In the genomic region with DNA sequence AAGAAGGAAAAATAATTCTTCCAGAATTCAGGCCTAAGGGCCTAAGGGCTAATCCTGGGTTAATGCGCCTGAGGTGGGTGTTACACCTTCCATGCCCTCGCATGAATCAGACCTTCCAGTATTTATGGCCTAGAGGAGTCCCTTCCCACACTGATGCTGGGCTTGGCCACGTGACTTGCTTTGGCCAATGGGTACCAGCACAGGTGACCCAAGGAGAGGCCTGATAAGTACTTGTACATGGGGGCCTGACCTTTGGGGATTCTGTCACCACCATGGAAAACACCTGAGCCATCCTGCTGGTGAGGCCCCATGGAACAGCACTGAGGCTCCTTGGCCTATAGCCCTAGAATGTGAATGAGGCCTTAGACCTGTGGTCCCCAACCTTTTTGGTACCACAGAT, we compare ENCODE assay signal across 28 cellular contexts.
"Had no signal": no experiment of that assay in that cellular context is flagged by ENCODE, and none has a peak within 500 bp of the region (broad histone marks: within the 10 kb centered on the region; RNA-seq: fewer than 3 reads in every experiment).

No MANE protein-coding gene starts in this region.

- H3K4me2 ChIP-seq: hepatocyte, neural progenitor cell, smooth muscle cell had no signal

- H3K9ac ChIP-seq: neural progenitor cell, parathyroid adenoma had no signal

- DNase-seq: islet precursor cell; left ventricle myocardium inferior; mesendoderm; naive B cell; natural killer cell; nephron progenitor cell; occipital lobe; psoas muscle; right lobe of liver; stimulated activated CD4-positive, alpha-beta T cell treated with anti-CD3 and anti-CD28 coated beads, Interleukin-1b, Interleukin-23, amount 100 ng/mL, for 48 hours; stimulated activated CD4-positive, alpha-beta T cell treated with anti-CD3 and anti-CD28 coated beads, Interleukin-2, amount 100 ng/mL, for 48 hours; stimulated activated CD4-positive, alpha-beta T cell treated with anti-CD3 and anti-CD28 coated beads, Interleukin-4, amount 100 ng/mL, for 4 hours; stimulated activated CD8-positive, alpha-beta memory T cell treated with anti-CD3 and anti-CD28 coated beads, Interleukin-4, amount 100 ng/mL, for 48 hours; stimulated activated naive CD4-positive, alpha-beta T cell treated with Interleukin-2 at 50 U/mL for 16 hours; tibial artery; uterus had no signal

- H3K27me3 Mint-ChIP-seq: type B pancreatic cell had no signal

- H3K27me3 ChIP-seq: hepatocyte, neural progenitor cell, neutrophil, right atrium auricular region, right lobe of liver, suprapubic skin, tibial artery, uterus had no signal

- H3K4me3 ChIP-seq: hepatocyte, left ventricle myocardium inferior, lung, neural progenitor cell, psoas muscle, right atrium auricular region, right lobe of liver, smooth muscle cell, suprapubic skin, thoracic aorta, tibial artery, uterus had no signal

- H3K36me3 ChIP-seq: left ventricle myocardium inferior, neural progenitor cell, neutrophil, right atrium auricular region, right lobe of liver, suprapubic skin, thoracic aorta, tibial artery, uterus had no signal

- H2AFZ ChIP-seq: hepatocyte, neural progenitor cell, parathyroid adenoma had no signal

- ATAC-seq: psoas muscle; right lobe of liver; stimulated activated memory B cell treated with anti-CD40 and anti-IgM and Interleukin-4, amounts not matched to agents 10 μg/mL and 1 μg/mL and 100 μg/mL, for 72 hours had no signal

- H3K9me3 Mint-ChIP-seq: mesothelial cell of epicardium; natural killer cell; stimulated activated memory B cell treated with anti-CD40 and anti-IgM and Interleukin-4, amounts not matched to agents 10 μg/mL and 1 μg/mL and 100 μg/mL, for 72 hours had no signal

- H3K4me1 ChIP-seq: left ventricle myocardium inferior, psoas muscle, right atrium auricular region, right lobe of liver, suprapubic skin, tibial artery, uterus had no signal

- H3K27ac ChIP-seq: hepatocyte, left ventricle myocardium inferior, neural progenitor cell, neutrophil, parathyroid adenoma, psoas muscle, right atrium auricular region, right lobe of liver, suprapubic skin, thoracic aorta, tibial artery, uterus had no signal

- H3K4me3 Mint-ChIP-seq: mesothelial cell of epicardium; naive B cell; natural killer cell; nephron progenitor cell; neural progenitor cell; stimulated activated memory B cell treated with anti-CD40 and anti-IgM and Interleukin-4, amounts not matched to agents 10 μg/mL and 1 μg/mL and 100 μg/mL, for 72 hours; type B pancreatic cell had no signal

- H3K27ac Mint-ChIP-seq: mesothelial cell of epicardium; naive B cell; natural killer cell; nephron progenitor cell; neural progenitor cell; stimulated activated memory B cell treated with anti-CD40 and anti-IgM and Interleukin-4, amounts not matched to agents 10 μg/mL and 1 μg/mL and 100 μg/mL, for 72 hours; type B pancreatic cell had no signal

- H3K9me3 ChIP-seq: left ventricle myocardium inferior, neutrophil, psoas muscle, right atrium auricular region, right lobe of liver, suprapubic skin, thoracic aorta, tibial artery, uterus had no signal

- H3K79me2 ChIP-seq: hepatocyte, parathyroid adenoma had no signal

- H3K36me3 Mint-ChIP-seq: mesothelial cell of epicardium; naive B cell; natural killer cell; neural progenitor cell; stimulated activated memory B cell treated with anti-CD40 and anti-IgM and Interleukin-4, amounts not matched to agents 10 μg/mL and 1 μg/mL and 100 μg/mL, for 72 hours; type B pancreatic cell had no signal

- H3K4me1 Mint-ChIP-seq: mesothelial cell of epicardium had no signal
